Comparison of ENCODE assay signal across 8 cellular contexts in genomic region chr1:24384251-24385090, GRCh38. TPM values are rescaled to one million over a fixed set of nuclear protein-coding genes. Genes with fewer than 3 reads are reported as not detected.
DNase-seq lines count a peak whose midpoint lies in the region; TF ChIP-seq lines count a peak whose summit lies in the region.

No MANE protein-coding gene starts in this region.

- H2AK5ac ChIP-seq in neuronal stem cell (ENCODE audit: low read depth, low read length), result no peak overlapping the region
- no peak overlapping the region for H2AK5ac ChIP-seq in H9 (ENCODE audit: insufficient read length, low read length)

- peaks cover 2% of the 10 kb centered on the region for H3K36me3 ChIP-seq in mammary epithelial cell (ENCODE audit: insufficient read depth, low read length)
- no peaks in the 10 kb centered on the region for H3K36me3 ChIP-seq in neuronal stem cell (replicated peaks in 1 of 2; ENCODE audit: control insufficient read depth in 2 of 2, insufficient read depth in 2 of 2, low read length in 2 of 2)
- no peaks in the 10 kb centered on the region for H3K36me3 ChIP-seq in BE2C

- H3K23me2 ChIP-seq in H9 (ENCODE audit: insufficient read length, low read depth, low read length, poor library complexity, severe bottlenecking), result no peaks in the 10 kb centered on the region

- WGBS in mammary epithelial cell (ENCODE audit: low coverage, missing lambda C conversion rate), result 89% methylated on average over 11 of the region's 13 CpGs
- no CpG with 5 or more reads among the region's 13 CpGs for WGBS in neuronal stem cell (ENCODE audit: extremely low coverage in 2 of 2, insufficient read length in 2 of 2, insufficient replicate concordance in 1 of 2), 2 donors
- no CpG with 5 or more reads among the region's 13 CpGs for WGBS in H9 (ENCODE audit: extremely low coverage, insufficient read length, low lambda C conversion rate)

- no peak overlapping the region for H3K56ac ChIP-seq in H9 (ENCODE audit: insufficient read length, low read depth, low read length)

- H3K79me1 ChIP-seq in neuronal stem cell (ENCODE audit: low read depth, low read length) (no peaks in the 10 kb centered on the region), H9 (ENCODE audit: insufficient read depth, low read depth, low read length, poor library complexity, severe bottlenecking) (no peaks in the 10 kb centered on the region)

- H2AFZ ChIP-seq in mammary epithelial cell (ENCODE audit: low read depth, low read length), result no peak overlapping the region
- H2AFZ ChIP-seq in neuronal stem cell (ENCODE audit: low read length), result no peak overlapping the region
- no peak overlapping the region for H2AFZ ChIP-seq in H9 (ENCODE audit: low read length)

- H3K27me3 Mint-ChIP-seq in H9 (ENCODE audit: low read depth), result no peaks in the 10 kb centered on the region

- no peaks in the 10 kb centered on the region for H3K79me2 ChIP-seq in mammary epithelial cell (ENCODE audit: insufficient read depth, low read length)
- H3K79me2 ChIP-seq in H9 (ENCODE audit: insufficient read depth, low read length), result no peaks in the 10 kb centered on the region

- H3K9me3 Mint-ChIP-seq in H9, result no peaks in the 10 kb centered on the region

- H3K23ac ChIP-seq in neuronal stem cell (ENCODE audit: low read depth, low read length, poor library complexity), result no peak overlapping the region
- H3K23ac ChIP-seq in H9 (ENCODE audit: insufficient read length, low read depth, low read length), result no peak overlapping the region

- H3K4me2 ChIP-seq in mammary epithelial cell (ENCODE audit: insufficient read depth, low read depth, low read length) (peak overlapping the region; percentile 29), neuronal stem cell (ENCODE audit: insufficient read depth, low read length, poor library complexity, severe bottlenecking) (no peak overlapping the region), H9 (ENCODE audit: insufficient read depth, insufficient read length, low read length) (no peak overlapping the region)

- no peak overlapping the region for H2BK120ac ChIP-seq in neuronal stem cell (ENCODE audit: low read depth, low read length)
- H2BK120ac ChIP-seq in H9 (ENCODE audit: low read depth, low read length, poor library complexity, severe bottlenecking), result no peak overlapping the region

- dilution Hi-C loops in mammary epithelial cell (cut with HindIII; ENCODE audit: low sequenced_read_pairs), result loop anchor here (5.0 kb wide), 3 partner anchors 52 to 302 kb away; no protein-coding TSS in a partner anchor

- H3K4me1 Mint-ChIP-seq in H9, result peaks cover 0 to 4% of the 10 kb centered on the region in 2 experiments; a peak in 3 of 4 replicates

- H4K20me1 ChIP-seq in mammary epithelial cell (ENCODE audit: insufficient read depth, low read length), result no peaks in the 10 kb centered on the region
- no peaks in the 10 kb centered on the region for H4K20me1 ChIP-seq in H9 (ENCODE audit: control insufficient read depth, insufficient read depth, insufficient read length)

- H3K18ac ChIP-seq in neuronal stem cell (ENCODE audit: low read length), result peak overlapping the region; percentile 25
- no peak overlapping the region for H3K18ac ChIP-seq in H9 (ENCODE audit: insufficient read length, low read depth, low read length)

- H2BK15ac ChIP-seq in neuronal stem cell (ENCODE audit: low read length) (no peak overlapping the region), H9 (ENCODE audit: low read depth, low read length) (no peak overlapping the region)

- H4K91ac ChIP-seq in neuronal stem cell (ENCODE audit: low read depth, low read length, poor library complexity), result no peak overlapping the region
- no peak overlapping the region for H4K91ac ChIP-seq in H9 (ENCODE audit: insufficient read length, low read depth, low read length)

- DNase-seq in DMS79 treated with DMSO at 0.1 percent for 48 hours (lab: John Stamatoyannopoulos, UW) (peak; percentile 32), DMS79 (lab: John Stamatoyannopoulos, UW) (no peak), LoVo (ENCODE audit: low spot score) (peak; percentile 63), mammary epithelial cell (peak; percentile 89), neuronal stem cell (ENCODE audit: low spot score) (no peak), BE2C (no peak), H9 (no peak), NCI-H82 treated with DMSO at 0.1 percent for 48 hours (lab: John Stamatoyannopoulos, UW; ENCODE audit: unreplicated experiment) (no peak)

- intact Hi-C loops in mammary epithelial cell (cut with micrococcal nuclease), result no loop called here

- no peak overlapping the region for H3T11ph ChIP-seq in H9 (ENCODE audit: low read length)

- no peak overlapping the region for H3K27ac Mint-ChIP-seq in H9

- H3K4me1 ChIP-seq in mammary epithelial cell (ENCODE audit: insufficient read depth, low read length), result peaks cover 35% of the 10 kb centered on the region
- H3K4me1 ChIP-seq in neuronal stem cell (ENCODE audit: control insufficient read depth in 2 of 2, insufficient read depth in 1 of 2, low read depth in 1 of 2, low read length in 2 of 2), result peaks cover 0 to 2% of the 10 kb centered on the region in 2 donors
- no peaks in the 10 kb centered on the region for H3K4me1 ChIP-seq in BE2C
- H3K4me1 ChIP-seq in H9 (ENCODE audit: insufficient read depth, low read length), result no peaks in the 10 kb centered on the region

- TF ChIP-seq CTCF in mammary epithelial cell (conservative IDR thresholded peaks at IDR 0.05 in 1 of 2, IDR thresholded peaks at IDR 0.05 in 1 of 2; ENCODE audit: extremely low read depth in 1 of 2, insufficient read depth in 1 of 2, low read depth in 1 of 2, low read length in 2 of 2), result no peak
- no peak for TF ChIP-seq CTCF in BE2C (IDR thresholded peaks at IDR 0.05; ENCODE audit: low read depth, low read length)
- TF ChIP-seq CTCF in H9 (conservative IDR thresholded peaks at IDR 0.05), result no peak

- peak overlapping the region; percentile 56 for H3K27ac ChIP-seq in mammary epithelial cell (ENCODE audit: insufficient read depth, low read depth, low read length)
- H3K27ac ChIP-seq in neuronal stem cell (replicated peaks; ENCODE audit: low read length), result no peak overlapping the region
- H3K27ac ChIP-seq in H9 (ENCODE audit: insufficient read length, low read depth, low read length), result no peak overlapping the region

- H3K9me3 ChIP-seq in mammary epithelial cell (replicated peaks; ENCODE audit: insufficient read depth, low read length) (no peaks in the 10 kb centered on the region), neuronal stem cell (replicated peaks in 1 of 2; ENCODE audit: control insufficient read depth in 2 of 2, insufficient read depth in 1 of 2, low read depth in 1 of 2, low read length in 2 of 2) (no peaks in the 10 kb centered on the region), BE2C (no peaks in the 10 kb centered on the region), H9 (ENCODE audit: control insufficient read depth, low read depth, low read length) (no peaks in the 10 kb centered on the region)

- no peak overlapping the region for H4K5ac ChIP-seq in H9 (ENCODE audit: insufficient read length, low read depth, low read length)

- H4K8ac ChIP-seq in neuronal stem cell (ENCODE audit: low read depth, low read length) (no peak overlapping the region), H9 (replicated peaks; ENCODE audit: insufficient read length, low read depth, low read length) (no peak overlapping the region)

- no peaks in the 10 kb centered on the region for H3K27me3 ChIP-seq in mammary epithelial cell (ENCODE audit: insufficient read depth, low read length)
- H3K27me3 ChIP-seq in neuronal stem cell (ENCODE audit: control insufficient read depth in 3 of 3, insufficient read depth in 3 of 3, low read depth in 1 of 3, low read length in 3 of 3), result no peaks in the 10 kb centered on the region
- no peaks in the 10 kb centered on the region for H3K27me3 ChIP-seq in BE2C
- no peaks in the 10 kb centered on the region for H3K27me3 ChIP-seq in H9 (ENCODE audit: insufficient read depth, low read length)

- BruUV-seq in mammary epithelial cell (replicated peaks; lab: Mats Ljungman, UMichigan), result no TSS peak

- CTCF ChIA-PET in mammary epithelial cell (lab: Charles Lee; ENCODE audit: low non-redundant PET), result interaction anchor here (0.5 to 0.6 kb wide), 2 partner anchors 90 to 233 kb away, joined by 4 read pairs; no protein-coding TSS in a partner anchor

- peaks cover 0 to 11% (median 8%) of the 10 kb centered on the region in 3 experiments; a peak in 4 of 7 replicates for H3K36me3 Mint-ChIP-seq in H9 (ENCODE audit: insufficient read depth in 1 of 3, low read depth in 3 of 3)

- H2BK5ac ChIP-seq in neuronal stem cell (ENCODE audit: low read length) (no peak overlapping the region), H9 (ENCODE audit: insufficient read length, low read length) (no peak overlapping the region)

- in situ Hi-C loops in mammary epithelial cell (cut with MboI; ENCODE audit: low sequenced_read_pairs in 2 of 2), result no loop called here

- H3K9ac ChIP-seq in mammary epithelial cell (ENCODE audit: insufficient read depth, low read length), result no peak overlapping the region
- no peak overlapping the region for H3K9ac ChIP-seq in neuronal stem cell (ENCODE audit: low read depth, low read length, poor library complexity)
- no peak overlapping the region for H3K9ac ChIP-seq in H9 (ENCODE audit: extremely low read depth, insufficient read length, low read length)

- no peak overlapping the region for H3K14ac ChIP-seq in neuronal stem cell (ENCODE audit: low read length)
- H3K14ac ChIP-seq in H9 (ENCODE audit: insufficient read depth, low read length), result no peak overlapping the region

- H2BK12ac ChIP-seq in neuronal stem cell (ENCODE audit: low read length) (no peak overlapping the region), H9 (ENCODE audit: insufficient read length, low read depth, low read length) (no peak overlapping the region)

- H3K4me3 Mint-ChIP-seq in H9, result no peak overlapping the region

- no peak overlapping the region for H3K4ac ChIP-seq in neuronal stem cell (ENCODE audit: low read length)
- H3K4ac ChIP-seq in H9 (ENCODE audit: low read depth, low read length), result no peak overlapping the region

- no peak overlapping the region for H3K4me3 ChIP-seq in mammary epithelial cell (replicated peaks in 1 of 3; ENCODE audit: insufficient read depth in 1 of 3, low read depth in 2 of 3, low read length in 3 of 3)
- no peak overlapping the region for H3K4me3 ChIP-seq in neuronal stem cell (ENCODE audit: low read length in 2 of 2)
- no peak overlapping the region for H3K4me3 ChIP-seq in BE2C (ENCODE audit: low read depth, low read length)

- H2BK20ac ChIP-seq in H9 (ENCODE audit: low read depth, low read length, poor library complexity, severe bottlenecking), result no peak overlapping the region

RNA-seq across cellular contexts. Expression of gene STPG1, which starts 29.1 kb away (rescaled TPM):
- 10 to 100 TPM; 13.0 to 20.5 TPM for total RNA-seq in mammary epithelial cell
- 11.4 TPM for polyA plus RNA-seq in mammary epithelial cell
- 27.1 TPM for polyA minus RNA-seq in mammary epithelial cell
- polyA plus RNA-seq in neuronal stem cell (2013, experiment 1 of 2), result 12.5 TPM
- 12.2 TPM for polyA plus RNA-seq in neuronal stem cell (2013, experiment 2 of 2)
- polyA plus RNA-seq in BE2C (2012; ENCODE audit: insufficient read depth, insufficient read length, low read depth), result 2.3 TPM
- 8.3 and 9.5 TPM in 2 replicates for total RNA-seq in H9 (2021)

RNA-seq across cellular contexts. Expression of gene NIPAL3, which starts 31.1 kb away (rescaled TPM):
- total RNA-seq in mammary epithelial cell (100 to 1,000 TPM in 1 of 2 donors, 10 to 100 TPM in 1; 48.9 to 116 TPM), H9 (2021) (7.7 and 7.9 TPM in 2 replicates)
- polyA plus RNA-seq in mammary epithelial cell, result 51.3 TPM
- polyA minus RNA-seq in mammary epithelial cell, result 50.4 TPM
- 6.6 TPM for polyA plus RNA-seq in neuronal stem cell (2013, experiment 1 of 2)
- 6.5 TPM for polyA plus RNA-seq in neuronal stem cell (2013, experiment 2 of 2)
- polyA plus RNA-seq in BE2C (2012; ENCODE audit: insufficient read depth, insufficient read length, low read depth), result 2.8 TPM

Comparison
In these comparisons a context has a peak if more than half of its experiments do, and no peak if none do; other contexts are left out.
1. DNase-seq: peak in DMS79 treated with DMSO at 0.1 percent for 48 hours (single experiment), LoVo (single experiment) and mammary epithelial cell (single experiment); none in DMS79 (single experiment), neuronal stem cell (single experiment), BE2C (single experiment), H9 (single experiment) and NCI-H82 treated with DMSO at 0.1 percent for 48 hours (single experiment).